Comparison of ENCODE assay signal across 8 cellular contexts in genomic region chr1:244863491-244864252, GRCh38. TPM values are rescaled to one million over a fixed set of nuclear protein-coding genes. Genes with fewer than 3 reads are reported as not detected.
DNase-seq lines count a peak whose midpoint lies in the region; ATAC-seq, FAIRE-seq and TF ChIP-seq lines count a peak whose summit lies in the region.

No MANE protein-coding gene starts in this region.

- peak overlapping the region; percentile 99 to 100 for H3K27ac Mint-ChIP-seq in stimulated activated naive CD8-positive, alpha-beta T cell treated with anti-CD3 and anti-CD28 coated beads, Interleukin-15, amount 100 ng/mL, for 72 hours

- H3K9me3 Mint-ChIP-seq in stimulated activated naive CD8-positive, alpha-beta T cell treated with anti-CD3 and anti-CD28 coated beads, Interleukin-15, amount 100 ng/mL, for 72 hours: no peaks in the 10 kb centered on the region

- no peak for FAIRE-seq in GM12891 (lab: Jason Lieb, UNC)

- H3K36me3 ChIP-seq in SJCRH30 (peaks cover 39% of the 10 kb centered on the region), mucosa of stomach (ENCODE audit: control insufficient read depth, insufficient read depth, low read length) (no peaks in the 10 kb centered on the region)

- peak overlapping the region; percentile 97 for H3K9ac ChIP-seq in mucosa of stomach (ENCODE audit: low read length)

- peak; percentile 32; the same call in 1 of the 2 replicates for TF ChIP-seq POLR2A in GM12891 (IDR thresholded peaks at IDR 0.05; ENCODE audit: low read depth, low read length)

- H3K27ac ChIP-seq in SJCRH30: peak overlapping the region; percentile 92
- peak overlapping the region; percentile 100 for H3K27ac ChIP-seq in coronary artery

- peaks cover 41% of the 10 kb centered on the region for H3K4me1 Mint-ChIP-seq in stimulated activated naive CD8-positive, alpha-beta T cell treated with anti-CD3 and anti-CD28 coated beads, Interleukin-15, amount 100 ng/mL, for 72 hours

- peak; percentile 1 for ATAC-seq in HG02678 (IDR thresholded peaks at IDR 0.05; ENCODE audit: unreplicated experiment)
- ATAC-seq in stimulated activated naive CD8-positive, alpha-beta T cell treated with anti-CD3 and anti-CD28 coated beads, Interleukin-15, amount 100 ng/mL, for 72 hours: no peak

- H3K27me3 Mint-ChIP-seq in stimulated activated naive CD8-positive, alpha-beta T cell treated with anti-CD3 and anti-CD28 coated beads, Interleukin-15, amount 100 ng/mL, for 72 hours: no peaks in the 10 kb centered on the region

- H3K4me3 ChIP-seq in SJCRH30 (peak overlapping the region; percentile 89), coronary artery (peak overlapping the region; percentile 98), mucosa of stomach (ENCODE audit: low read length) (peak overlapping the region; percentile 89)

- H3K9me3 ChIP-seq in SJCRH30 (replicated peaks): no peaks in the 10 kb centered on the region
- H3K9me3 ChIP-seq in mucosa of stomach (ENCODE audit: control insufficient read depth, low read length): no peaks in the 10 kb centered on the region

- TF ChIP-seq CTCF in coronary artery (IDR thresholded peaks at IDR 0.05): no peak

- peak overlapping the region; percentile 98 to 99 for H3K4me3 Mint-ChIP-seq in stimulated activated naive CD8-positive, alpha-beta T cell treated with anti-CD3 and anti-CD28 coated beads, Interleukin-15, amount 100 ng/mL, for 72 hours

- H3K4me1 ChIP-seq in SJCRH30: peaks cover 16% of the 10 kb centered on the region
- H3K4me1 ChIP-seq in mucosa of stomach (ENCODE audit: control insufficient read depth, insufficient read depth, low read length): peaks cover 28% of the 10 kb centered on the region

- peak; percentile 19 for DNase-seq in GM12891 (ENCODE audit: insufficient read length, low spot score)
- DNase-seq in SJCRH30: no peak
- DNase-seq in coronary artery (ENCODE audit: low spot score): peak; percentile 78
- DNase-seq in stimulated activated naive CD8-positive, alpha-beta T cell treated with anti-CD3 and anti-CD28 coated beads, Interleukin-15, amount 100 ng/mL, for 72 hours: no peak
- DNase-seq in DMS53 (lab: John Stamatoyannopoulos, UW): no peak
- no peak for DNase-seq in OCI-M2 (lab: John Stamatoyannopoulos, UW; ENCODE audit: unreplicated experiment)

- H3K27me3 ChIP-seq in SJCRH30 (no peaks in the 10 kb centered on the region), mucosa of stomach (ENCODE audit: control insufficient read depth, insufficient read depth, low read length) (no peaks in the 10 kb centered on the region)

TF ChIP-seq in GM12891, 5 proteins besides CTCF, POLR2A, EP300 and RAD21:
- TF ChIP-seq PAX5 (IDR thresholded peaks at IDR 0.05; ENCODE audit: insufficient read depth, low read length, severe bottlenecking) (no peak), POLR2AphosphoS5 (IDR thresholded peaks at IDR 0.05; ENCODE audit: low read depth, low read length) (no peak; the same call in 1 of the 2 replicates), SPI1 (IDR thresholded peaks at IDR 0.05; ENCODE audit: low read depth, low read length) (no peak), POU2F2 (IDR thresholded peaks at IDR 0.05; ENCODE audit: low read depth, low read length) (no peak), TAF1 (IDR thresholded peaks at IDR 0.05; ENCODE audit: low read depth, low read length) (peak; percentile 9; the same call in 1 of the 2 replicates)

RNA-seq across cellular contexts. Expression of gene HNRNPU, which starts 0.7 kb away (rescaled TPM):
- polyA plus RNA-seq in GM12891 (2012; ENCODE audit: low read depth, missing spikeins): 250 TPM
- 595 and 602 TPM in 2 replicates for total RNA-seq in SJCRH30 (2014; rRNA removed; shearing (Covaris generic))

RNA-seq across cellular contexts. Expression of gene COX20, which starts 28.2 kb away (rescaled TPM):
- polyA plus RNA-seq in GM12891 (2012; ENCODE audit: low read depth, missing spikeins): 63.7 TPM
- total RNA-seq in SJCRH30 (2014; rRNA removed; shearing (Covaris generic)): 23.9 and 33.5 TPM in 2 replicates

Comparison
In these comparisons a context has a peak if more than half of its experiments do, and no peak if none do; other contexts are left out.
1. DNase-seq: peak in GM12891 (single experiment) and coronary artery (single experiment); none in SJCRH30 (0 of 2), stimulated activated naive CD8-positive, alpha-beta T cell treated with anti-CD3 and anti-CD28 coated beads, Interleukin-15, amount 100 ng/mL, for 72 hours (0 of 2), DMS53 (single experiment) and OCI-M2 (single experiment).
2. Peak in every context shown above with its lines, with median percentiles within 50 percentile points of each other: H3K4me3 ChIP-seq.